Comparison of ENCODE assay signal across 1 cellular context in the genomic region with DNA sequence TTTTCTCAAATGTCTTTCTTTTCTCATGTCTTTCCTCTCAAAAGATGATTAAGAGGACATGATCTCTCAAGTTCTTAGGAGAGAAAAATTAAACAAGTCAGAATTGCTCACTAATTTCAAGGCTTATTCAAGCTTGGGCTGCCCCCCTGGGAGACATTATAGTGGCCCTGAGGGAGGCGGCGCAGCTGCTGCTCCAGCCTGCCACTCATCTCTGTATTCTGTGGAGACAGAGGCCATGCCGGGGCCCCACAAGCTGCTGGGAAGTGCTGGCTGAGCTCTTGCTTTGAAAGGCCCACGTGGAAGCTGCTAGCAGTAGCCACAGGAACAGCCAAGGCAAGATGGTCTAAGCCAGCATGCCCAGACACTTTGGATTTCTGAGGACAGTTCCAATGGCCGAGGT.
TF ChIP-seq lines count a peak whose summit lies in the region.

No MANE protein-coding gene starts in this region.

TF ChIP-seq in WTC11, 78 proteins besides CTCF, POLR2A, EP300 and RAD21 (continued from another document):
- TF ChIP-seq, protein P1, sequence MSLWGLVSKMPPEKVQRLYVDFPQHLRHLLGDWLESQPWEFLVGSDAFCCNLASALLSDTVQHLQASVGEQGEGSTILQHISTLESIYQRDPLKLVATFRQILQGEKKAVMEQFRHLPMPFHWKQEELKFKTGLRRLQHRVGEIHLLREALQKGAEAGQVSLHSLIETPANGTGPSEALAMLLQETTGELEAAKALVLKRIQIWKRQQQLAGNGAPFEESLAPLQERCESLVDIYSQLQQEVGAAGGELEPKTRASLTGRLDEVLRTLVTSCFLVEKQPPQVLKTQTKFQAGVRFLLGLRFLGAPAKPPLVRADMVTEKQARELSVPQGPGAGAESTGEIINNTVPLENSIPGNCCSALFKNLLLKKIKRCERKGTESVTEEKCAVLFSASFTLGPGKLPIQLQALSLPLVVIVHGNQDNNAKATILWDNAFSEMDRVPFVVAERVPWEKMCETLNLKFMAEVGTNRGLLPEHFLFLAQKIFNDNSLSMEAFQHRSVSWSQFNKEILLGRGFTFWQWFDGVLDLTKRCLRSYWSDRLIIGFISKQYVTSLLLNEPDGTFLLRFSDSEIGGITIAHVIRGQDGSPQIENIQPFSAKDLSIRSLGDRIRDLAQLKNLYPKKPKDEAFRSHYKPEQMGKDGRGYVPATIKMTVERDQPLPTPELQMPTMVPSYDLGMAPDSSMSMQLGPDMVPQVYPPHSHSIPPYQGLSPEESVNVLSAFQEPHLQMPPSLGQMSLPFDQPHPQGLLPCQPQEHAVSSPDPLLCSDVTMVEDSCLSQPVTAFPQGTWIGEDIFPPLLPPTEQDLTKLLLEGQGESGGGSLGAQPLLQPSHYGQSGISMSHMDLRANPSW (CRISPR knock-in tag; conservative IDR thresholded peaks at IDR 0.05; ENCODE audit: low read depth): no peak
- no peak for TF ChIP-seq TEAD4 (CRISPR knock-in tag; IDR thresholded peaks at IDR 0.05)
- TF ChIP-seq, protein P2, sequence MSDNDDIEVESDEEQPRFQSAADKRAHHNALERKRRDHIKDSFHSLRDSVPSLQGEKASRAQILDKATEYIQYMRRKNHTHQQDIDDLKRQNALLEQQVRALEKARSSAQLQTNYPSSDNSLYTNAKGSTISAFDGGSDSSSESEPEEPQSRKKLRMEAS (CRISPR knock-in tag; IDR thresholded peaks at IDR 0.05): no peak
